In the genomic region with DNA sequence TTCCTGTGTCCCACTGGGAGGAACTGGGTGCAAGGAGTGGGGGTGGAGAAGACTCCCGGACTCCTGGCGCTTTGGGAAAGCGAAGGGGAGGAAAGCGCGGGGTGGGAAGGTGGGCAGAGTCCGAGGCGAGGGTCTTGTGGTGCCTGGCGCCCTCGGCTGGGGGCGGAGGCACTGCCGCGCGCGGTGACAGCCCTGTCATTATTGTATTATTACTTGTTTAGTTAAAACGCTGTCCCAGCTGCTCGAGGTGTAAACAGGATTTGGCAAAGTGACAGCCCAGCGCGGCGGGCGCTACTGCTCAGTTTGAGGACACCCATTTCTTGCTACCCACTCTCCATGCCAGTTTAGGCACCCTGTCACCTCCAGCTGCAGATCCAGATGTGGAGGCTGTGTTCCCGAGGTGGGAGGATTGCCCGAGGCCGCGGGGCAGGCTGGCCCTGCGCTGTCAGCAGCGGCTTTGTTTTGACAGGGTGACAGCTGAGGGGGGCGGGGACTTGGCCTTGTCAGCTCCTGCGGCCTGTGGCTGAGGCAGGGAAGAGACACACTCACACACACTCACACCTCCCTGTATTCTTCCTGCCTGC, we compare ENCODE assay signal across 8 cellular contexts. TPM values are rescaled to one million over a fixed set of nuclear protein-coding genes. Genes with fewer than 3 reads are reported as not detected.
DNase-seq lines count a peak whose midpoint lies in the region; ATAC-seq and TF ChIP-seq lines count a peak whose summit lies in the region.

No MANE protein-coding gene starts in this region.

- H3K9me3 Mint-ChIP-seq in activated naive CD4-positive, alpha-beta T cell treated with anti-CD3 and anti-CD28 coated beads, Interleukin-2, amount 50 U/mL, for 24 hours = no peaks in the 10 kb centered on the region
- peaks cover 15% of the 10 kb centered on the region for H3K9me3 Mint-ChIP-seq in glutamatergic neuron (ENCODE audit: unreplicated experiment)

- H3K4ac ChIP-seq in IMR-90 (ENCODE audit: low read depth, low read length) = no peak overlapping the region

- H3K27ac ChIP-seq in DND-41 (ENCODE audit: low read length) (peak overlapping the region; percentile 74; the same call in 1 of the 2 replicates), IMR-90 (ENCODE audit: insufficient read depth, low read length) (no peak overlapping the region), osteoblast (ENCODE audit: low read depth, low read length) (no peak overlapping the region), thymus (ENCODE audit: low read depth) (peak overlapping the region; percentile 97)

- H3K27me3 ChIP-seq in DND-41 (ENCODE audit: insufficient read depth, low read length, poor library complexity) (peaks cover 11% of the 10 kb centered on the region), IMR-90 (ENCODE audit: control insufficient read depth, insufficient read depth, low read length) (no peaks in the 10 kb centered on the region), osteoblast (ENCODE audit: insufficient read depth, low read length) (no peaks in the 10 kb centered on the region), thymus (ENCODE audit: control insufficient read depth, insufficient read depth) (no peaks in the 10 kb centered on the region)

- ATAC-seq in DND-41 (ENCODE audit: insufficient read depth, low read depth) (peak; percentile 61), GM21529 (IDR thresholded peaks at IDR 0.05; ENCODE audit: unreplicated experiment) (peak; percentile 50), IMR-90 (ENCODE audit: low read depth) (peak; percentile 28)

- H3K4me3 Mint-ChIP-seq in activated naive CD4-positive, alpha-beta T cell treated with anti-CD3 and anti-CD28 coated beads, Interleukin-2, amount 50 U/mL, for 24 hours = peak overlapping the region; percentile 91
- peak overlapping the region; percentile 94 for H3K4me3 Mint-ChIP-seq in glutamatergic neuron (ENCODE audit: unreplicated experiment)

- H3K4me2 ChIP-seq in DND-41 (ENCODE audit: insufficient read depth, low read length) (peak overlapping the region; percentile 95), IMR-90 (ENCODE audit: low read depth, low read length) (peak overlapping the region; percentile 93), osteoblast (ENCODE audit: insufficient read depth, low read length) (peak overlapping the region; percentile 97)

- DNase-seq in DND-41 (peak; percentile 80), IMR-90 (peak; percentile 56), SK-MEL-5 (ENCODE audit: low read depth, low spot score) (peak; percentile 52), glutamatergic neuron (peak; percentile 90), osteoblast (ENCODE audit: insufficient read length, low spot score, missing footprints) (peak; percentile 92)

- POLR2A ChIA-PET in IMR-90 (lab: Charles Lee; ENCODE audit: unreplicated experiment) = interaction anchor here (0.7 kb wide), 2 partner anchors 135 to 142 kb away, joined by 6 to 9 read pairs; no protein-coding TSS in a partner anchor

- no peak overlapping the region for H3K18ac ChIP-seq in IMR-90 (ENCODE audit: low read depth, low read length)

- H3K9ac ChIP-seq in DND-41 (ENCODE audit: low read depth, low read length) = peak overlapping the region; percentile 70
- peak overlapping the region; percentile 24; the same call in 1 of the 2 replicates for H3K9ac ChIP-seq in IMR-90 (ENCODE audit: low read depth, low read length)

- in situ Hi-C loops in IMR-90 (cut with MboI; ENCODE audit: low sequenced_read_pairs) (no loop called here), SK-MEL-5 (cut with HindIII; ENCODE audit: low pct_unique_long_range_greater_than_20kb, low sequenced_read_pairs) (no loop called here)

- H2BK20ac ChIP-seq in IMR-90 (ENCODE audit: low read depth, low read length) = no peak overlapping the region

- H3K79me2 ChIP-seq in DND-41 (ENCODE audit: insufficient read depth, low read length) (peaks cover 7% of the 10 kb centered on the region), osteoblast (ENCODE audit: insufficient read depth, low read length) (peaks cover 3% of the 10 kb centered on the region)

- TF ChIP-seq POLR2A in IMR-90 (IDR thresholded peaks at IDR 0.05; ENCODE audit: low read depth, low read length) = no peak

- H4K20me1 ChIP-seq in DND-41 (ENCODE audit: insufficient read depth, low read length) (peaks cover 8% of the 10 kb centered on the region; the same call in 1 of the 2 replicates), IMR-90 (ENCODE audit: insufficient read depth, low read length) (peaks cover 3% of the 10 kb centered on the region), osteoblast (ENCODE audit: insufficient read depth, low read length) (no peaks in the 10 kb centered on the region)

- H2AK5ac ChIP-seq in IMR-90 (ENCODE audit: low read depth, low read length) = no peak overlapping the region

- peak overlapping the region; percentile 68 for H2AK9ac ChIP-seq in IMR-90 (replicated peaks; ENCODE audit: low read depth, low read length, poor library complexity)

- 0% methylated on average over 6 of the region's 28 CpGs; no CpG with 5 or more reads in 1 of the 2 experiments for WGBS in IMR-90 (ENCODE audit: extremely low coverage in 2 of 2, insufficient read length in 1 of 2), 2 experiments
- WGBS in thymus = under 1% methylated on average over 28 of the region's 28 CpGs

- H3K36me3 Mint-ChIP-seq in activated naive CD4-positive, alpha-beta T cell treated with anti-CD3 and anti-CD28 coated beads, Interleukin-2, amount 50 U/mL, for 24 hours = no peaks in the 10 kb centered on the region
- no peaks in the 10 kb centered on the region for H3K36me3 Mint-ChIP-seq in glutamatergic neuron (ENCODE audit: unreplicated experiment)

- H3K14ac ChIP-seq in IMR-90 (replicated peaks; ENCODE audit: low read depth, low read length) = no peak overlapping the region

- no peak overlapping the region for H4K8ac ChIP-seq in IMR-90 (ENCODE audit: low read depth in 2 of 2, low read length in 2 of 2)

- TF ChIP-seq CTCF in DND-41 (IDR thresholded peaks at IDR 0.05; ENCODE audit: borderline replicate concordance, extremely low read depth, low read length, poor library complexity, severe bottlenecking) (peak; percentile 31), IMR-90 (conservative IDR thresholded peaks at IDR 0.05; ENCODE audit: low read depth, low read length) (no peak), glutamatergic neuron (IDR thresholded peaks at IDR 0.05; ENCODE audit: partially characterized antibody, unreplicated experiment) (no peak), osteoblast (IDR thresholded peaks at IDR 0.05; ENCODE audit: extremely low read depth, low read depth, low read length) (no peak)

- H3K9me3 ChIP-seq in DND-41 (ENCODE audit: insufficient read depth, low read length, severe bottlenecking) (no peaks in the 10 kb centered on the region), IMR-90 (ENCODE audit: control insufficient read depth, insufficient read depth, low read length) (no peaks in the 10 kb centered on the region), osteoblast (ENCODE audit: low read depth, low read length) (no peaks in the 10 kb centered on the region), thymus (ENCODE audit: control insufficient read depth) (no peaks in the 10 kb centered on the region)

- peaks cover 0 to 4% of the 10 kb centered on the region in 2 experiments; a peak in 2 of 4 replicates for H3K79me1 ChIP-seq in IMR-90 (ENCODE audit: low read depth in 1 of 2, low read length in 2 of 2)

- H3K4me3 ChIP-seq in DND-41 (ENCODE audit: low read depth in 1 of 2, low read length in 2 of 2) (peak overlapping the region; percentile 67 to 74), IMR-90 (ENCODE audit: insufficient read depth, low read depth, low read length) (peak overlapping the region; percentile 90), osteoblast (ENCODE audit: insufficient read depth, low read length) (peak overlapping the region; percentile 84), thymus (ENCODE audit: low read length) (peak overlapping the region; percentile 94)

- no peak overlapping the region for H2BK15ac ChIP-seq in IMR-90 (ENCODE audit: low read depth, low read length)

- no peak overlapping the region for H3K56ac ChIP-seq in IMR-90 (ENCODE audit: extremely low read depth, insufficient read depth, low read length)

- no peak overlapping the region for H4K91ac ChIP-seq in IMR-90 (ENCODE audit: insufficient read depth, low read depth, low read length)

- no TSS peak for BruUV-seq in IMR-90 (replicated peaks; lab: Mats Ljungman, UMichigan)

- peak overlapping the region; percentile 73 for H3K27ac Mint-ChIP-seq in activated naive CD4-positive, alpha-beta T cell treated with anti-CD3 and anti-CD28 coated beads, Interleukin-2, amount 50 U/mL, for 24 hours
- H3K27ac Mint-ChIP-seq in glutamatergic neuron (ENCODE audit: unreplicated experiment) = peak overlapping the region; percentile 93

- H3K9me1 ChIP-seq in IMR-90 (ENCODE audit: insufficient read depth, low read length) = no peaks in the 10 kb centered on the region

- CTCF ChIA-PET in IMR-90 (lab: Yijun Ruan, JAX) = interaction anchor here (0.6 kb wide), 2 partner anchors 33 to 146 kb away, joined by 3 read pairs; no protein-coding TSS in a partner anchor

- no peak for TF ChIP-seq RAD21 in IMR-90 (IDR thresholded peaks at IDR 0.05; ENCODE audit: low read length)

- dilution Hi-C loops in IMR-90 (cut with HindIII; ENCODE audit: low sequenced_read_pairs, unreplicated experiment) = no loop called here

- intact Hi-C loops in IMR-90 (cut with micrococcal nuclease) = loop anchor here (5.0 kb wide), 1 partner anchor 94 kb away; the partner anchor contains the start of gene RAB5A

- H3K23ac ChIP-seq in IMR-90 (ENCODE audit: low read depth, low read length) = 0 out of 2 replicates have a peak overlapping the region, but pooled peaks have one; percentile 73

- peaks cover 59% of the 10 kb centered on the region for H3K4me1 Mint-ChIP-seq in activated naive CD4-positive, alpha-beta T cell treated with anti-CD3 and anti-CD28 coated beads, Interleukin-2, amount 50 U/mL, for 24 hours
- H3K4me1 Mint-ChIP-seq in glutamatergic neuron (ENCODE audit: low read depth, unreplicated experiment) = peaks cover 12% of the 10 kb centered on the region

- no peak overlapping the region for H2BK5ac ChIP-seq in IMR-90 (ENCODE audit: low read depth, low read length, poor library complexity, severe bottlenecking)

- H3K36me3 ChIP-seq in DND-41 (ENCODE audit: insufficient read depth, low read length) (no peaks in the 10 kb centered on the region), IMR-90 (ENCODE audit: control insufficient read depth, insufficient read depth, low read length) (no peaks in the 10 kb centered on the region), osteoblast (ENCODE audit: insufficient read depth, low read length) (no peaks in the 10 kb centered on the region), thymus (ENCODE audit: control insufficient read depth, insufficient read depth) (peaks cover 6% of the 10 kb centered on the region)

- no peak overlapping the region for H4K5ac ChIP-seq in IMR-90 (ENCODE audit: low read depth, low read length)

- H2AFZ ChIP-seq in DND-41 (ENCODE audit: low read depth, low read length) = peak overlapping the region; percentile 86
- peak overlapping the region; percentile 95 for H2AFZ ChIP-seq in IMR-90 (replicated peaks; ENCODE audit: low read length, poor library complexity)
- H2AFZ ChIP-seq in osteoblast (ENCODE audit: low read length) = peak overlapping the region; percentile 77

- H3K4me1 ChIP-seq in DND-41 (ENCODE audit: insufficient read depth, low read length) (peaks cover 49% of the 10 kb centered on the region), IMR-90 (ENCODE audit: control insufficient read depth, insufficient read depth, low read length) (no peaks in the 10 kb centered on the region; the same call in 1 of the 2 replicates), osteoblast (ENCODE audit: insufficient read depth, low read length) (peaks cover 16% of the 10 kb centered on the region), thymus (ENCODE audit: control insufficient read depth, insufficient read depth, low read length) (peaks cover 42% of the 10 kb centered on the region)

- no peak overlapping the region for H2BK120ac ChIP-seq in IMR-90 (ENCODE audit: low read depth, low read length)

- H3K27me3 Mint-ChIP-seq in activated naive CD4-positive, alpha-beta T cell treated with anti-CD3 and anti-CD28 coated beads, Interleukin-2, amount 50 U/mL, for 24 hours = no peaks in the 10 kb centered on the region
- peaks cover 12% of the 10 kb centered on the region for H3K27me3 Mint-ChIP-seq in glutamatergic neuron (ENCODE audit: unreplicated experiment)

RNA-seq across cellular contexts. Expression of gene KAT2B, which starts 1.0 kb away (rescaled TPM):
- total RNA-seq in IMR-90 (2012; rRNA removed) (2.2 and 3.1 TPM in 2 replicates), glutamatergic neuron (ENCODE audit: unreplicated experiment) (13.6 TPM), osteoblast (11.8 and 15.9 TPM in 2 replicates)
- polyA plus RNA-seq in IMR-90 (2012; rRNA removed) (1.6 and 2.0 TPM in 2 replicates), thymus (38.4 TPM)
- polyA plus RNA-seq in IMR-90 (2012; cell fraction: cytosol; rRNA removed) = 0.32 and 0.34 TPM in 2 replicates
- polyA plus RNA-seq in IMR-90 (2012; cell fraction: nucleus; rRNA removed; ENCODE audit: low replicate concordance) = 0.34 and 2.8 TPM in 2 replicates
- 31.8 and 33.6 TPM in 2 replicates for total RNA-seq in SK-MEL-5 (2014; rRNA removed; shearing (Covaris generic))
- 49.7 and 70.8 TPM in 2 replicates for polyA plus RNA-seq in SK-MEL-5 (2015; cell fraction: cytosol; rRNA removed)
- polyA plus RNA-seq in SK-MEL-5 (2015; cell fraction: nucleus; rRNA removed) = 84.9 and 100 TPM in 2 replicates

RNA-seq across cellular contexts. Expression of gene PP2D1, which starts 29.2 kb away (rescaled TPM):
- not detected in 2 replicates for total RNA-seq in IMR-90 (2012; rRNA removed)
- not detected in 2 replicates for polyA plus RNA-seq in IMR-90 (2012; rRNA removed)
- polyA plus RNA-seq in IMR-90 (2012; cell fraction: cytosol; rRNA removed) = not detected in 2 replicates
- polyA plus RNA-seq in IMR-90 (2012; cell fraction: nucleus; rRNA removed; ENCODE audit: low replicate concordance) = not detected in 2 replicates
- not detected in 2 replicates for total RNA-seq in SK-MEL-5 (2014; rRNA removed; shearing (Covaris generic))
- not detected in 2 replicates for polyA plus RNA-seq in SK-MEL-5 (2015; cell fraction: cytosol; rRNA removed)
- not detected in 2 replicates for polyA plus RNA-seq in SK-MEL-5 (2015; cell fraction: nucleus; rRNA removed)
- total RNA-seq in glutamatergic neuron (ENCODE audit: unreplicated experiment) = not detected
- not detected in 2 replicates for total RNA-seq in osteoblast
- polyA plus RNA-seq in thymus = not detected

Comparison
In these comparisons a context has a peak if more than half of its experiments do, and no peak if none do; other contexts are left out.
1. H3K27ac ChIP-seq: peak in DND-41 (single experiment) and thymus (single experiment); none in IMR-90 (single experiment) and osteoblast (single experiment).
2. Peak in every context shown above with its lines, with median percentiles within 50 percentile points of each other: ATAC-seq, DNase-seq, H2AFZ ChIP-seq, H3K4me2 ChIP-seq and H3K4me3 ChIP-seq.